Comparison of ENCODE assay signal across 1 cellular context in genomic region chr11:304915-305833, GRCh38.
TF ChIP-seq lines count a peak whose summit lies in the region.

No MANE protein-coding gene starts in this region.

TF ChIP-seq in GM12878, 131 proteins besides CTCF, POLR2A, EP300 and RAD21:
- no peak for TF ChIP-seq SIN3A (IDR thresholded peaks at IDR 0.05; ENCODE audit: low read depth, low read length)
- no peak for TF ChIP-seq IRF5 (IDR thresholded peaks at IDR 0.05; ENCODE audit: borderline replicate concordance)
- TF ChIP-seq TCF12 (IDR thresholded peaks at IDR 0.05; ENCODE audit: low read depth, low read length), result no peak
- TF ChIP-seq, protein P1, sequence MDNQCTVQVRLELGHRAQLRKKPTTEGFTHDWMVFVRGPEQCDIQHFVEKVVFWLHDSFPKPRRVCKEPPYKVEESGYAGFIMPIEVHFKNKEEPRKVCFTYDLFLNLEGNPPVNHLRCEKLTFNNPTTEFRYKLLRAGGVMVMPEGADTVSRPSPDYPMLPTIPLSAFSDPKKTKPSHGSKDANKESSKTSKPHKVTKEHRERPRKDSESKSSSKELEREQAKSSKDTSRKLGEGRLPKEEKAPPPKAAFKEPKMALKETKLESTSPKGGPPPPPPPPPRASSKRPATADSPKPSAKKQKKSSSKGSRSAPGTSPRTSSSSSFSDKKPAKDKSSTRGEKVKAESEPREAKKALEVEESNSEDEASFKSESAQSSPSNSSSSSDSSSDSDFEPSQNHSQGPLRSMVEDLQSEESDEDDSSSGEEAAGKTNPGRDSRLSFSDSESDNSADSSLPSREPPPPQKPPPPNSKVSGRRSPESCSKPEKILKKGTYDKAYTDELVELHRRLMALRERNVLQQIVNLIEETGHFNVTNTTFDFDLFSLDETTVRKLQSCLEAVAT (IDR thresholded peaks at IDR 0.05), result 0 out of 2 replicates have a peak, but pooled peaks have one; percentile 49
- peak; percentile 79 for TF ChIP-seq SMC3 (IDR thresholded peaks at IDR 0.05; ENCODE audit: borderline replicate concordance, low read length)
- TF ChIP-seq NBN (IDR thresholded peaks at IDR 0.05), result 0 out of 2 replicates have a peak, but pooled peaks have one; percentile 37
- TF ChIP-seq ZNF384 (IDR thresholded peaks at IDR 0.05; ENCODE audit: borderline replicate concordance, low read depth, low read length), result peak; percentile 88
- TF ChIP-seq E4F1 (IDR thresholded peaks at IDR 0.05; ENCODE audit: borderline replicate concordance, partially characterized antibody), result no peak
- TF ChIP-seq SIX5 (IDR thresholded peaks at IDR 0.05; ENCODE audit: low read depth, low read length, severe bottlenecking), result no peak
- TF ChIP-seq ZSCAN29 (IDR thresholded peaks at IDR 0.05), result no peak
- TF ChIP-seq CBFB (IDR thresholded peaks at IDR 0.05; ENCODE audit: low read depth), result no peak
- no peak for TF ChIP-seq TCF3 (IDR thresholded peaks at IDR 0.05; ENCODE audit: borderline replicate concordance, insufficient read depth, low read depth, low read length)
- no peak for TF ChIP-seq MTA3 (IDR thresholded peaks at IDR 0.05; ENCODE audit: borderline replicate concordance, low read length)
